29 cellular contexts compared by ENCODE assay signal in the genomic region with DNA sequence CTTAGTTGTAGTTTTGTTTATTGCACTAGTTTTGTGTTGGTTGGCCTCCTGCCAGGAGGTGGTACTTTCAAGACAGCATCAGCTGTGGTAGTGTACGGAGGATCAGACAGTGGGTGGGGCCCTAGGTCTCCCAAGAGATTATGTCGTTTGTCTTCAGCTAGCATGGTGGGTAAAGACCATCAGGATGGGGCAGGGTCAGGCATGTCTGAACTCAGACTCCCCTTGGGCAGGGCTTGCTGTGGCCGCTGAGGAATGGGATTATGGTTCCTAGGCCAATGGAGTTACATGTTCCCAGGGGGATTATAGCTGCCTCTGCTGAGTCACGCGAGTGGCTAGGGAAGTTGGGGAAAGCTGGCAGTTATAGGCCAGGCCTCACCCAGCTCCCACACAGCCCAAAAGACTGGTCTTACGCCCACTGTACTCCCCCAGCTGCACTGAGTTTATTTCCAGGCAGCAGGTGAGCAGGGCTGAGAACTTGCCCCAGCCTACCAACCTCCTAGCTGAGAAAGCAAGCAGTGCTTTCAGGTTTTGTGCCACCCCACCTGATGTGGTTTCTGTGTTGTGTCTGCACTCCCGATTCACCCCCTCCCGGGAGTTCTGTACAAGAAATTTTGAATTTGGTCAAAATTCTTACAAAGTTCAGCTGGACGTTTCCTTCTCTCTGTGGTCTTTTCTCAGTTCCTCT. TPM values are rescaled to one million over a fixed set of nuclear protein-coding genes. Genes with fewer than 3 reads are reported as not detected.
DNase-seq lines count a peak whose midpoint lies in the region; ATAC-seq and TF ChIP-seq lines count a peak whose summit lies in the region.
"Had no signal": no experiment of that assay in that cellular context is flagged by ENCODE, and none has a peak within 500 bp of the region (broad histone marks: within the 10 kb centered on the region; RNA-seq: fewer than 3 reads in every experiment).

No MANE protein-coding gene starts in this region.

- no peak overlapping the region for H3K4me2 ChIP-seq in mammary epithelial cell (ENCODE audit: insufficient read depth, low read depth, low read length)

- POLR2A ChIA-PET in CD4-positive, alpha-beta T cell (lab: Charles Lee): no interaction called here

- H2AFZ ChIP-seq in mammary epithelial cell (ENCODE audit: low read depth, low read length): no peak overlapping the region

- H3K4me1 Mint-ChIP-seq in CD4-positive, alpha-beta T cell (ENCODE audit: low read depth): no peaks in the 10 kb centered on the region
- H3K4me1 Mint-ChIP-seq: activated CD4-positive, alpha-beta T cell treated with anti-CD3 and anti-CD28 coated beads for 36 hours; activated CD8-positive, alpha-beta memory T cell treated with anti-CD3 and anti-CD28 coated beads, Interleukin-2, amount 10 ng/mL, durations not matched to agents 7 days and 5 days had no signal

- no peak for TF ChIP-seq POLR2A in breast epithelium (IDR thresholded peaks at IDR 0.05)

- H3K4me1 ChIP-seq in mammary epithelial cell (ENCODE audit: insufficient read depth, low read length) (no peaks in the 10 kb centered on the region), breast epithelium (no peaks in the 10 kb centered on the region), RWPE2 (ENCODE audit: insufficient read depth, poor library complexity, severe bottlenecking) (no peaks in the 10 kb centered on the region), foreskin keratinocyte (no peaks in the 10 kb centered on the region), right atrium auricular region (no peaks in the 10 kb centered on the region)
- H3K4me1 ChIP-seq: SJSA1, tibial artery had no signal

- H3K4me3 Mint-ChIP-seq in CD4-positive, alpha-beta T cell: no peak overlapping the region
- H3K4me3 Mint-ChIP-seq: activated CD4-positive, alpha-beta T cell treated with anti-CD3 and anti-CD28 coated beads for 36 hours; activated CD8-positive, alpha-beta memory T cell treated with anti-CD3 and anti-CD28 coated beads, Interleukin-2, amount 10 ng/mL, durations not matched to agents 7 days and 5 days; stimulated activated naive CD8-positive, alpha-beta T cell treated with anti-CD3 and anti-CD28 coated beads, Interleukin-15, Interleukin-2, amounts not matched to agents 100 ng/mL and 50 ng/mL, for 24 hours had no signal

- H3K9ac ChIP-seq in mammary epithelial cell (ENCODE audit: insufficient read depth, low read length): no peak overlapping the region

- H3K79me2 ChIP-seq in mammary epithelial cell (ENCODE audit: insufficient read depth, low read length): no peaks in the 10 kb centered on the region

- H3K27ac Mint-ChIP-seq in CD4-positive, alpha-beta T cell: no peak overlapping the region
- H3K27ac Mint-ChIP-seq: activated CD4-positive, alpha-beta T cell treated with anti-CD3 and anti-CD28 coated beads for 36 hours; activated CD8-positive, alpha-beta memory T cell treated with anti-CD3 and anti-CD28 coated beads, Interleukin-2, amount 10 ng/mL, durations not matched to agents 7 days and 5 days; activated naive CD4-positive, alpha-beta T cell treated with anti-CD3 and anti-CD28 coated beads, Interleukin-2, amount 50 U/mL, for 72 hours; stimulated activated naive CD8-positive, alpha-beta T cell treated with anti-CD3 and anti-CD28 coated beads, Interleukin-15, Interleukin-2, amounts not matched to agents 100 ng/mL and 50 ng/mL, for 24 hours had no signal

- in situ Hi-C loops in mammary epithelial cell (cut with MboI; ENCODE audit: low sequenced_read_pairs in 2 of 2): no loop called here

- H3K9me3 Mint-ChIP-seq in CD4-positive, alpha-beta T cell: no peaks in the 10 kb centered on the region

- CTCF ChIA-PET in mammary epithelial cell (lab: Charles Lee; ENCODE audit: low non-redundant PET): no interaction called here
- CTCF ChIA-PET in CD4-positive, alpha-beta T cell (lab: Charles Lee): interaction anchor here (1.4 kb wide), 1 partner anchor 13 kb away, joined by 3 read pairs; no protein-coding TSS in a partner anchor

- H3K9me3 ChIP-seq in mammary epithelial cell (replicated peaks; ENCODE audit: insufficient read depth, low read length) (no peaks in the 10 kb centered on the region), breast epithelium (peaks cover 0 to 9% of the 10 kb centered on the region in 2 donors), RWPE2 (ENCODE audit: severe bottlenecking) (no peaks in the 10 kb centered on the region), right atrium auricular region (no peaks in the 10 kb centered on the region)
- H3K9me3 ChIP-seq in CD4-positive, alpha-beta T cell (ENCODE audit: control insufficient read depth, low read length): no peaks in the 10 kb centered on the region
- H3K9me3 ChIP-seq: SJSA1 had no signal

- H3K27me3 ChIP-seq in mammary epithelial cell (ENCODE audit: insufficient read depth, low read length) (no peaks in the 10 kb centered on the region), breast epithelium (no peaks in the 10 kb centered on the region), RWPE2 (ENCODE audit: insufficient read depth, poor library complexity, severe bottlenecking) (no peaks in the 10 kb centered on the region), foreskin keratinocyte (no peaks in the 10 kb centered on the region), right atrium auricular region (no peaks in the 10 kb centered on the region)
- H3K27me3 ChIP-seq in CD4-positive, alpha-beta T cell (ENCODE audit: control insufficient read depth, insufficient read depth, low read length): no peaks in the 10 kb centered on the region
- H3K27me3 ChIP-seq: dorsolateral prefrontal cortex, SJSA1, tibial artery had no signal

- H3K27ac ChIP-seq in mammary epithelial cell (ENCODE audit: insufficient read depth, low read depth, low read length): no peak overlapping the region
- no peak overlapping the region for H3K27ac ChIP-seq in breast epithelium
- H3K27ac ChIP-seq in RWPE2 (ENCODE audit: poor library complexity, severe bottlenecking): no peak overlapping the region
- no peak overlapping the region for H3K27ac ChIP-seq in foreskin keratinocyte
- H3K27ac ChIP-seq in right atrium auricular region: no peak overlapping the region
- H3K27ac ChIP-seq in CD4-positive, alpha-beta T cell (ENCODE audit: low read depth, low read length): no peak overlapping the region
- H3K27ac ChIP-seq: dorsolateral prefrontal cortex, epithelial cell of prostate, HL-60, SJSA1, tibial artery had no signal

- ATAC-seq in RWPE2 (ENCODE audit: low read depth) (peak; percentile 36; the same call in 1 of the 3 replicates), foreskin keratinocyte (peak; percentile 67), HG03354 (IDR thresholded peaks at IDR 0.05; ENCODE audit: poor library complexity, severe bottlenecking, unreplicated experiment) (no peak)
- no peak for ATAC-seq in CD4-positive, alpha-beta T cell (ENCODE audit: poor library complexity)
- ATAC-seq: activated CD4-positive, alpha-beta T cell treated with anti-CD3 and anti-CD28 coated beads for 36 hours; activated CD8-positive, alpha-beta memory T cell treated with anti-CD3 and anti-CD28 coated beads, Interleukin-2, amount 10 ng/mL, durations not matched to agents 7 days and 5 days; activated naive CD4-positive, alpha-beta T cell treated with anti-CD3 and anti-CD28 coated beads, Interleukin-2, amount 50 U/mL, for 72 hours had no signal

- intact Hi-C loops in mammary epithelial cell (cut with micrococcal nuclease): no loop called here
- intact Hi-C loops in breast epithelium (cut with DNase I; ENCODE audit: low total_unique reads): no loop called here
- intact Hi-C loops in CD4-positive, alpha-beta T cell (cut with DNase I, micrococcal nuclease): no loop called here

- H3K36me3 Mint-ChIP-seq in CD4-positive, alpha-beta T cell (ENCODE audit: low read depth): no peaks in the 10 kb centered on the region

- H3K4me3 ChIP-seq in mammary epithelial cell (replicated peaks in 1 of 3; ENCODE audit: insufficient read depth in 1 of 3, low read depth in 2 of 3, low read length in 3 of 3) (no peak overlapping the region), breast epithelium (no peak overlapping the region), RWPE2 (ENCODE audit: severe bottlenecking) (no peak overlapping the region), right atrium auricular region (no peak overlapping the region)
- H3K4me3 ChIP-seq: dorsolateral prefrontal cortex, lung, SJSA1, tibial artery had no signal

- DNase-seq in mammary epithelial cell: peak; percentile 41
- no peak for DNase-seq in breast epithelium (ENCODE audit: low spot score in 2 of 2)
- no peak for DNase-seq in RWPE2 (ENCODE audit: low spot score)
- peak; percentile 30 to 60 for DNase-seq in foreskin keratinocyte
- DNase-seq in stimulated activated CD4-positive, alpha-beta T cell treated with anti-CD3 and anti-CD28 coated beads, Interleukin-4, amount 100 ng/mL, for 1 hour: no peak
- no peak for DNase-seq in right atrium auricular region (ENCODE audit: low spot score)
- no peak for DNase-seq in CD4-positive, alpha-beta T cell
- DNase-seq: 8988T; activated CD4-positive, alpha-beta T cell treated with anti-CD3 and anti-CD28 coated beads for 36 hours; activated CD8-positive, alpha-beta memory T cell treated with anti-CD3 and anti-CD28 coated beads, Interleukin-2, amount 10 ng/mL, durations not matched to agents 7 days and 5 days; aorta; caudate nucleus; COR-L47; DMS79 treated with DMSO at 0.1 percent for 48 hours; dorsolateral prefrontal cortex; foreskin melanocyte; NCI-H1436; occipital lobe; stimulated activated CD4-positive, alpha-beta T cell treated with anti-CD3 and anti-CD28 coated beads, Interleukin-4, amount 100 ng/mL, for 4 hours; T-helper 1 cell; tibial artery had no signal

- dilution Hi-C loops in mammary epithelial cell (cut with HindIII; ENCODE audit: low sequenced_read_pairs): no loop called here

- TF ChIP-seq CTCF in mammary epithelial cell (conservative IDR thresholded peaks at IDR 0.05 in 1 of 2, IDR thresholded peaks at IDR 0.05 in 1 of 2; ENCODE audit: extremely low read depth in 1 of 2, insufficient read depth in 1 of 2, low read depth in 1 of 2, low read length in 2 of 2) (no peak), breast epithelium (IDR thresholded peaks at IDR 0.05) (no peak), RWPE2 (IDR thresholded peaks at IDR 0.05; ENCODE audit: poor library complexity, severe bottlenecking) (no peak), foreskin keratinocyte (conservative IDR thresholded peaks at IDR 0.05) (no peak), right atrium auricular region (IDR thresholded peaks at IDR 0.05) (no peak)
- no peak for TF ChIP-seq CTCF in CD4-positive, alpha-beta T cell (IDR thresholded peaks at IDR 0.05)

- H3K27me3 Mint-ChIP-seq in CD4-positive, alpha-beta T cell: peaks cover 28% of the 10 kb centered on the region

- BruUV-seq in mammary epithelial cell (replicated peaks; lab: Mats Ljungman, UMichigan): no TSS peak

- H3K36me3 ChIP-seq in mammary epithelial cell (ENCODE audit: insufficient read depth, low read length) (no peaks in the 10 kb centered on the region), breast epithelium (no peaks in the 10 kb centered on the region), RWPE2 (ENCODE audit: low read depth) (no peaks in the 10 kb centered on the region), right atrium auricular region (no peaks in the 10 kb centered on the region)
- H3K36me3 ChIP-seq: SJSA1 had no signal

- 78% methylated on average over 7 of the region's 9 CpGs for WGBS in mammary epithelial cell (ENCODE audit: low coverage, missing lambda C conversion rate)

- H4K20me1 ChIP-seq in mammary epithelial cell (ENCODE audit: insufficient read depth, low read length): no peaks in the 10 kb centered on the region

RNA-seq across cellular contexts. Expression of gene ZSCAN31, which starts 24.7 kb away (rescaled TPM):
- 1 to 10 TPM; 3.8 to 5.8 TPM for total RNA-seq in mammary epithelial cell
- 1.4 TPM for polyA plus RNA-seq in mammary epithelial cell
- not detected for polyA minus RNA-seq in mammary epithelial cell
- total RNA-seq in breast epithelium: 10 to 100 TPM in 2 of 3 donors, 1 to 10 TPM in 1; 4.6 to 19.3 (median 17.4) TPM
- total RNA-seq in foreskin keratinocyte: 2.3 TPM in 2 replicates
- 0.56 and 0.84 TPM in 2 replicates for polyA plus RNA-seq in foreskin keratinocyte
- total RNA-seq in right atrium auricular region: 10 to 100 TPM in 1 of 2 donors, 1 to 10 TPM in 1; 9.9 to 14.5 TPM
- total RNA-seq in CD4-positive, alpha-beta T cell: 1 to 10 TPM in 1 of 2 experiments, under 1 TPM in 1; 0.88 to 1.1 TPM

RNA-seq across cellular contexts. Expression of gene PGBD1, which starts 29.9 kb away (rescaled TPM):
- total RNA-seq in mammary epithelial cell (1 to 10 TPM; 5.7 to 7.7 TPM), breast epithelium (1 to 10 TPM; 4.2 to 5.9 (median 4.6) TPM), foreskin keratinocyte (5.5 and 6.0 TPM in 2 replicates), right atrium auricular region (1 to 10 TPM; 1.8 to 4.1 TPM)
- polyA plus RNA-seq in mammary epithelial cell (3.8 TPM), foreskin keratinocyte (2.9 TPM in 2 replicates)
- 0.57 TPM for polyA minus RNA-seq in mammary epithelial cell
- 1 to 10 TPM; 1.3 to 1.4 TPM for total RNA-seq in CD4-positive, alpha-beta T cell

RNA-seq across cellular contexts. Expression of gene ZKSCAN3, which starts 38.5 kb away (rescaled TPM):
- total RNA-seq in mammary epithelial cell: 1 to 10 TPM; 4.0 to 4.1 TPM
- 2.4 TPM for polyA plus RNA-seq in mammary epithelial cell
- 7.1 TPM for polyA minus RNA-seq in mammary epithelial cell
- total RNA-seq in breast epithelium: 1 to 10 TPM; 3.4 to 6.4 (median 3.6) TPM
- 3.4 and 4.2 TPM in 2 replicates for total RNA-seq in foreskin keratinocyte
- 1.4 and 1.5 TPM in 2 replicates for polyA plus RNA-seq in foreskin keratinocyte
- total RNA-seq in right atrium auricular region: 1 to 10 TPM; 2.3 to 3.7 TPM
- total RNA-seq in CD4-positive, alpha-beta T cell: under 1 TPM; 0.88 to 0.89 TPM

RNA-seq across cellular contexts. Expression of gene ZSCAN26, which starts 44.3 kb away (rescaled TPM):
- total RNA-seq in mammary epithelial cell (10 to 100 TPM; 12.4 to 12.7 TPM), breast epithelium (10 to 100 TPM; 13.8 to 31.1 (median 25.8) TPM), foreskin keratinocyte (7.4 and 10.1 TPM in 2 replicates), right atrium auricular region (10 to 100 TPM; 11.2 to 13.3 TPM)
- polyA plus RNA-seq in mammary epithelial cell (6.6 TPM), foreskin keratinocyte (4.3 and 4.5 TPM in 2 replicates)
- polyA minus RNA-seq in mammary epithelial cell: 19.3 TPM
- total RNA-seq in CD4-positive, alpha-beta T cell: 1 to 10 TPM; 6.2 to 8.0 TPM

RNA-seq across cellular contexts. Expression of gene NKAPL, which starts 52.2 kb away (rescaled TPM):
- 1 to 10 TPM in 1 of 2 donors, under 1 TPM in 1; 0.24 to 1.0 TPM for total RNA-seq in mammary epithelial cell
- polyA plus RNA-seq in mammary epithelial cell: 0.34 TPM
- polyA minus RNA-seq in mammary epithelial cell: not detected
- total RNA-seq in breast epithelium: 1 to 10 TPM; 1.6 to 2.9 (median 2.3) TPM
- total RNA-seq in foreskin keratinocyte: 1.3 and 1.7 TPM in 2 replicates
- 1.4 and 1.8 TPM in 2 replicates for polyA plus RNA-seq in foreskin keratinocyte
- total RNA-seq in right atrium auricular region: 1 to 10 TPM; 3.1 to 5.1 TPM
- not detected for total RNA-seq in CD4-positive, alpha-beta T cell
- total RNA-seq: activated naive CD4-positive, alpha-beta T cell treated with anti-CD3 and anti-CD28 coated beads, Interleukin-2, amount 50 U/mL, for 72 hours; HepG2; SJSA1 had no signal
- polyA plus RNA-seq: HepG2 had no signal

Comparison
In these comparisons a context has a peak if more than half of its experiments do, and no peak if none do; other contexts are left out.
1. DNase-seq: peak in mammary epithelial cell (single experiment) and foreskin keratinocyte (2 of 2); none in breast epithelium (0 of 2), RWPE2 (single experiment), stimulated activated CD4-positive, alpha-beta T cell treated with anti-CD3 and anti-CD28 coated beads, Interleukin-4, amount 100 ng/mL, for 1 hour (single experiment), right atrium auricular region (single experiment) and CD4-positive, alpha-beta T cell (0 of 10).
2. ATAC-seq: peak in RWPE2 (single experiment) and foreskin keratinocyte (single experiment); none in CD4-positive, alpha-beta T cell (single experiment) and HG03354 (single experiment).